29 cellular contexts compared by ENCODE assay signal in genomic region chr5:163718256-163718655, GRCh38.
"Had no signal": no experiment of that assay in that cellular context is flagged by ENCODE, and none has a peak within 500 bp of the region (broad histone marks: within the 10 kb centered on the region; RNA-seq: fewer than 3 reads in every experiment).

No MANE protein-coding gene starts in this region.

- H2AFZ ChIP-seq: parathyroid adenoma had no signal

- H3K4me1 ChIP-seq: colonic mucosa, esophagus muscularis mucosa, heart right ventricle, parathyroid adenoma, right lobe of liver, stomach, thyroid gland had no signal

- H3K9me3 Mint-ChIP-seq: endodermal cell had no signal

- H3K36me3 ChIP-seq: colonic mucosa, esophagus muscularis mucosa, heart right ventricle, neutrophil, right lobe of liver, stomach, thyroid gland had no signal

- H3K4me3 Mint-ChIP-seq: central memory CD8-positive, alpha-beta T cell; dendritic cell treated with granulocyte-macrophage colony-stimulating factor and Interleukin-4, amounts not matched to agents 40 ng/mL and 50 ng/mL, for 4 days; endodermal cell; natural killer cell; stimulated activated effector memory CD8-positive, alpha-beta T cell treated with anti-CD3 and anti-CD28 coated beads, Interleukin-12 subunit alpha, Interleukin-12 subunit beta, amount 100 ng/mL, for 72 hours; type B pancreatic cell had no signal

- H3K27ac ChIP-seq: colonic mucosa, esophagus muscularis mucosa, heart right ventricle, neutrophil, parathyroid adenoma, right lobe of liver, stomach, thyroid gland had no signal

- H3K4me3 ChIP-seq: colonic mucosa, esophagus muscularis mucosa, heart right ventricle, lung, right lobe of liver, smooth muscle cell, stomach, thyroid gland had no signal

- DNase-seq: colonic mucosa; effector CD8-positive, alpha-beta T cell; endodermal cell; foreskin melanocyte; glutamatergic neuron; heart right ventricle; hippocampal formation; kidney; mesendoderm; midbrain; natural killer cell; right lobe of liver; stimulated activated CD4-positive, alpha-beta T cell treated with anti-CD3 and anti-CD28 coated beads, Interleukin-12 subunit alpha, Interleukin-12 subunit beta, amount 100 ng/mL, for 4 hours; stimulated activated CD4-positive, alpha-beta T cell treated with anti-CD3 and anti-CD28 coated beads, Interleukin-1b, Interleukin-23, amount 100 ng/mL, for 48 hours; stimulated activated CD4-positive, alpha-beta T cell treated with anti-CD3 and anti-CD28 coated beads, Interleukin-4, amount 100 ng/mL, for 24 hours; stimulated activated naive CD4-positive, alpha-beta T cell treated with Interleukin-2 at 50 U/mL for 16 hours; stomach; thyroid gland had no signal

- H3K27me3 Mint-ChIP-seq: central memory CD8-positive, alpha-beta T cell; dendritic cell treated with granulocyte-macrophage colony-stimulating factor and Interleukin-4, amounts not matched to agents 40 ng/mL and 50 ng/mL, for 4 days; progenitor cell of endocrine pancreas; type B pancreatic cell had no signal

- H3K9me3 ChIP-seq: colonic mucosa, esophagus muscularis mucosa, heart right ventricle, neutrophil, right lobe of liver, stomach, thyroid gland had no signal

- ATAC-seq: heart right ventricle; left lobe of liver; natural killer cell; right lobe of liver; stimulated activated effector memory CD8-positive, alpha-beta T cell treated with anti-CD3 and anti-CD28 coated beads, Interleukin-12 subunit alpha, Interleukin-12 subunit beta, amount 100 ng/mL, for 72 hours had no signal

- H3K27ac Mint-ChIP-seq: dendritic cell treated with granulocyte-macrophage colony-stimulating factor and Interleukin-4, amounts not matched to agents 40 ng/mL and 50 ng/mL, for 4 days; endodermal cell; natural killer cell; progenitor cell of endocrine pancreas; stimulated activated effector memory CD8-positive, alpha-beta T cell treated with anti-CD3 and anti-CD28 coated beads, Interleukin-12 subunit alpha, Interleukin-12 subunit beta, amount 100 ng/mL, for 72 hours; type B pancreatic cell had no signal

- H3K27me3 ChIP-seq: colonic mucosa, esophagus muscularis mucosa, heart right ventricle, neutrophil, right lobe of liver, stomach, thyroid gland had no signal

- H3K9ac ChIP-seq: parathyroid adenoma had no signal

- H3K4me1 Mint-ChIP-seq: central memory CD8-positive, alpha-beta T cell; endodermal cell; natural killer cell; stimulated activated effector memory CD8-positive, alpha-beta T cell treated with anti-CD3 and anti-CD28 coated beads, Interleukin-12 subunit alpha, Interleukin-12 subunit beta, amount 100 ng/mL, for 72 hours had no signal

- H3K36me3 Mint-ChIP-seq: natural killer cell; stimulated activated effector memory CD8-positive, alpha-beta T cell treated with anti-CD3 and anti-CD28 coated beads, Interleukin-12 subunit alpha, Interleukin-12 subunit beta, amount 100 ng/mL, for 72 hours; type B pancreatic cell had no signal

- H3K4me2 ChIP-seq: smooth muscle cell had no signal
